Comparison of ENCODE assay signal across 7 cellular contexts in the genomic region with DNA sequence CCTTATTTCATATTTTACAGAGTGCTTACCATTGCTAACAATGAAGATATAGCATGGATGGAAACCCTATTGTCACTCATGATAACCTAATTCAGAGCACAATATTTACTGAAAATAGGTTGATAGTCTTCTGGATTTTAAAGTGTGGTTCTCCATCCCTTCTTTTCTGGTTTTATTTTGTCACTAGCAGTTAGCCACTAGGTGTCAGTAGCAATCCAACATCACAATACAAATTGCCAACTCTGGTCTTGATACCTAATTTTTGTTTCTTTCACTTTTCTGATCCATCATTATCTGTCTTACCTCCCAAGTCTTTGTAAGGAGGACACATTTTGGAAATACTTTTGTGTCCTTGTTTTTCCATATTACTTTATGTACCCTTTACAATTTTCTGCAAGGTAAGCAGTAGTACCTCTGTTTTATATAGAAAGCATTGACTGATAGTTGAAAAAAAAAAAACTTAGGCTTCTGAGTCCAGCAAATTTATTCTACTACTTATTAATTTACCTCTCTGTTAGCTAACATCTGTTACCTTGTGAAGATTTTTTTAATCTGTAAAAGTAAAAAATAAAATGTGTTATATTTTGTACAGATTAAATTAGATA.
A peak's percentile ranks its signal among the peaks of the same experiment; 100 is the strongest.
DNase-seq lines count a peak whose midpoint lies in the region; ATAC-seq and TF ChIP-seq lines count a peak whose summit lies in the region.

No MANE protein-coding gene starts in this region.

- H3K36me3 Mint-ChIP-seq in nephron progenitor cell (ENCODE audit: low read depth) = no peaks in the 10 kb centered on the region

- no peaks in the 10 kb centered on the region for H3K79me2 ChIP-seq in MM.1S (ENCODE audit: low read length)

- no peaks in the 10 kb centered on the region for H3K9me2 ChIP-seq in MM.1S (replicated peaks; ENCODE audit: insufficient read depth, low read length)

- no peak for TF ChIP-seq POLR2A in erythroblast (IDR thresholded peaks at IDR 0.05; ENCODE audit: low read length)

- no peaks in the 10 kb centered on the region for H3K4me1 Mint-ChIP-seq in nephron progenitor cell

- no peaks in the 10 kb centered on the region for H3K9me3 ChIP-seq in MM.1S (replicated peaks; ENCODE audit: insufficient read depth, low read length)

- TF ChIP-seq CTCF in MM.1S (IDR thresholded peaks at IDR 0.05; ENCODE audit: low read length) (peak; percentile 84), nephron progenitor cell (IDR thresholded peaks at IDR 0.05) (peak; percentile 63)

- no peak overlapping the region for H3K4me3 Mint-ChIP-seq in nephron progenitor cell

- DNase-seq in GM03348 (ENCODE audit: low spot score) = peak; percentile 52
- DNase-seq in MM.1S = peak; percentile 58
- peak; percentile 43 for DNase-seq in SHP77 treated with DMSO at 0.1 percent for 48 hours (lab: John Stamatoyannopoulos, UW)
- peak; percentile 50 to 73 for DNase-seq in erythroblast (lab: John Stamatoyannopoulos, UW)
- no peak for DNase-seq in nephron progenitor cell
- DNase-seq in GF-D8 (lab: John Stamatoyannopoulos, UW) = no peak

- no peak overlapping the region for H3K27ac Mint-ChIP-seq in nephron progenitor cell

- peak overlapping the region; percentile 20; the same call in 1 of the 2 replicates for H3K4me2 ChIP-seq in MM.1S (ENCODE audit: low read depth, low read length)

- H3K27ac ChIP-seq in MM.1S (ENCODE audit: low read length) = no peak overlapping the region

- no peaks in the 10 kb centered on the region for H3K27me3 Mint-ChIP-seq in nephron progenitor cell (ENCODE audit: low read depth, poor library complexity)

- H3K9me3 Mint-ChIP-seq in nephron progenitor cell = no peaks in the 10 kb centered on the region

- H3K9ac ChIP-seq in MM.1S (ENCODE audit: low read length) = no peak overlapping the region

- no peak overlapping the region for H3K4me3 ChIP-seq in MM.1S (ENCODE audit: low read length)

- no peaks in the 10 kb centered on the region for H3K36me3 ChIP-seq in MM.1S (replicated peaks; ENCODE audit: insufficient read depth, low read length)

- H3K4me1 ChIP-seq in MM.1S (ENCODE audit: low read length) = no peaks in the 10 kb centered on the region

- peak; percentile 59 for ATAC-seq in GM21737 (IDR thresholded peaks at IDR 0.05; ENCODE audit: unreplicated experiment)

- no peaks in the 10 kb centered on the region for H3K27me3 ChIP-seq in MM.1S (replicated peaks; ENCODE audit: insufficient read depth, low read length)

- H4K20me1 ChIP-seq in MM.1S (ENCODE audit: insufficient read depth, low read length) = no peaks in the 10 kb centered on the region

- no peaks in the 10 kb centered on the region for H3F3A ChIP-seq in MM.1S (ENCODE audit: insufficient read depth, low read length)

- no peak overlapping the region for H2AFZ ChIP-seq in MM.1S (ENCODE audit: low read length)

Comparison
In these comparisons a context has a peak if more than half of its experiments do, and no peak if none do; other contexts are left out.
1. DNase-seq: peak in GM03348 (single experiment), MM.1S (single experiment), SHP77 treated with DMSO at 0.1 percent for 48 hours (single experiment) and erythroblast (2 of 2); none in nephron progenitor cell (single experiment) and GF-D8 (single experiment).